8 cellular contexts compared by ENCODE assay signal in genomic region chrX:56994375-56995270, GRCh38. TPM values are rescaled to one million over a fixed set of nuclear protein-coding genes. Genes with fewer than 3 reads are reported as not detected.
A peak's percentile ranks its signal among the peaks of the same experiment; 100 is the strongest.
DNase-seq lines count a peak whose midpoint lies in the region; ATAC-seq, FAIRE-seq and TF ChIP-seq lines count a peak whose summit lies in the region.

No MANE protein-coding gene starts in this region.

- CTCF ChIA-PET in CD4-positive, alpha-beta memory T cell (lab: Charles Lee; ENCODE audit: partially characterized antibody), result interaction anchor here (2.3 kb wide), 1 partner anchor 16 kb away, joined by 8 read pairs; no protein-coding TSS in a partner anchor

- peaks cover 33% of the 10 kb centered on the region for H3K4me1 ChIP-seq in CD4-positive, alpha-beta memory T cell (ENCODE audit: insufficient read depth, low read length)
- H3K4me1 ChIP-seq in right lobe of liver (no peaks in the 10 kb centered on the region), testis (no peaks in the 10 kb centered on the region)

- H3K27me3 Mint-ChIP-seq in CD4-positive, alpha-beta memory T cell, result no peaks in the 10 kb centered on the region

- H3K27ac ChIP-seq in CD4-positive, alpha-beta memory T cell (ENCODE audit: low read depth, low read length), result peak overlapping the region; percentile 47
- no peak overlapping the region for H3K27ac ChIP-seq in right lobe of liver
- H3K27ac ChIP-seq in testis, result peak overlapping the region; percentile 45 to 59

- no peaks in the 10 kb centered on the region for H3K9me3 ChIP-seq in CD4-positive, alpha-beta memory T cell (ENCODE audit: control insufficient read depth in 1 of 2, low read length in 2 of 2)
- no peaks in the 10 kb centered on the region for H3K9me3 ChIP-seq in right lobe of liver
- no peaks in the 10 kb centered on the region for H3K9me3 ChIP-seq in testis

- H3K4me1 Mint-ChIP-seq in CD4-positive, alpha-beta memory T cell, result peaks cover 18 to 58% (median 34%) of the 10 kb centered on the region in 4 donors

- DNase-seq in CD4-positive, alpha-beta memory T cell, result no peak
- DNase-seq in bronchial epithelial cell (ENCODE audit: low read depth) (no peak), right lobe of liver (peak in 1 of 3 donors; percentile 37), testis (no peak), DMS 273 treated with DMSO at 0.1 percent for 48 hours (lab: John Stamatoyannopoulos, UW) (no peak)
- DNase-seq in stimulated activated CD4-positive, alpha-beta T cell treated with anti-CD3 and anti-CD28 coated beads, Interleukin-15, amount 100 ng/mL, for 24 hours, result no peak

- peak overlapping the region; percentile 88 to 95 (median 93) for H3K4me3 Mint-ChIP-seq in CD4-positive, alpha-beta memory T cell

- ATAC-seq in HG03095 (IDR thresholded peaks at IDR 0.05; ENCODE audit: unreplicated experiment) (peak; percentile 12), right lobe of liver (no peak), HG02938 (IDR thresholded peaks at IDR 0.05; ENCODE audit: unreplicated experiment) (no peak)

- POLR2A ChIA-PET in CD4-positive, alpha-beta memory T cell (lab: Charles Lee; ENCODE audit: partially characterized antibody), result interaction anchor here (0.8 to 1.8 kb wide), 5 partner anchors 9 to 230 kb away, joined by 3 to 11 read pairs (median 3); partner anchors contain the start of gene SPIN2B

- no peak for FAIRE-seq in bronchial epithelial cell (lab: Jason Lieb, UNC)

- TF ChIP-seq POLR2A in right lobe of liver (IDR thresholded peaks at IDR 0.05), result no peak
- no peak for TF ChIP-seq POLR2A in testis (IDR thresholded peaks at IDR 0.05)

- peak overlapping the region; percentile 36 to 58 for H3K4me3 ChIP-seq in CD4-positive, alpha-beta memory T cell (ENCODE audit: low read length in 2 of 2)
- H3K4me3 ChIP-seq in bronchial epithelial cell (ENCODE audit: low read depth, low read length), result peak overlapping the region; percentile 60
- peak overlapping the region; percentile 54 to 66 (median 57) for H3K4me3 ChIP-seq in right lobe of liver
- peak overlapping the region; percentile 56 to 70 for H3K4me3 ChIP-seq in testis

- peak overlapping the region; percentile 75 to 96 (median 91) for H3K27ac Mint-ChIP-seq in CD4-positive, alpha-beta memory T cell

- H3K9me3 Mint-ChIP-seq in CD4-positive, alpha-beta memory T cell, result peaks cover 0 to 2% (median 0%) of the 10 kb centered on the region in 8 donors

- intact Hi-C loops in CD4-positive, alpha-beta memory T cell (cut with micrococcal nuclease), result loop anchor here (10.0 kb wide), 1 partner anchor 130 kb away; the partner anchor contains the start of gene SPIN2B
- intact Hi-C loops in right lobe of liver (cut with DNase I), result no loop called here
- intact Hi-C loops in testis (cut with DNase I; ENCODE audit: low total_unique reads), result no loop called here

- TF ChIP-seq CTCF in bronchial epithelial cell (IDR thresholded peaks at IDR 0.05; ENCODE audit: insufficient read depth, low read length, severe bottlenecking) (no peak), right lobe of liver (IDR thresholded peaks at IDR 0.05) (no peak), testis (IDR thresholded peaks at IDR 0.05) (no peak)

- WGBS in right lobe of liver (ENCODE audit: insufficient coverage, low coverage, low lambda C conversion rate, missing lambda C conversion rate), result 36% methylated on average over 24 of the region's 26 CpGs
- WGBS in testis, 2 donors, result 5 to 38% methylated on average over 3 to 24 of the region's 26 CpGs

- no peaks in the 10 kb centered on the region for H3K36me3 ChIP-seq in CD4-positive, alpha-beta memory T cell (ENCODE audit: insufficient read depth, low read length)
- no peaks in the 10 kb centered on the region for H3K36me3 ChIP-seq in bronchial epithelial cell (ENCODE audit: control insufficient read depth, insufficient read depth, low read length)
- no peaks in the 10 kb centered on the region for H3K36me3 ChIP-seq in right lobe of liver
- no peaks in the 10 kb centered on the region for H3K36me3 ChIP-seq in testis (ENCODE audit: low read depth, missing control alignments)

- H3K36me3 Mint-ChIP-seq in CD4-positive, alpha-beta memory T cell, result peaks cover 3 to 9% of the 10 kb centered on the region in 2 donors

- H3K27me3 ChIP-seq in CD4-positive, alpha-beta memory T cell (ENCODE audit: insufficient read depth, low read length), result no peaks in the 10 kb centered on the region
- H3K27me3 ChIP-seq in bronchial epithelial cell (ENCODE audit: control insufficient read depth, insufficient read depth, low read length), result no peaks in the 10 kb centered on the region
- H3K27me3 ChIP-seq in right lobe of liver, result no peaks in the 10 kb centered on the region
- H3K27me3 ChIP-seq in testis, result no peaks in the 10 kb centered on the region

RNA-seq across cellular contexts. Expression of gene SPIN3, which starts 0.7 kb away (rescaled TPM):
- 10 to 100 TPM; 22.7 to 23.1 TPM for total RNA-seq in CD4-positive, alpha-beta memory T cell
- 1 to 10 TPM; 4.0 to 9.2 TPM for polyA plus RNA-seq in CD4-positive, alpha-beta memory T cell
- total RNA-seq in bronchial epithelial cell (7.1 and 10.1 TPM in 2 replicates), right lobe of liver (1 to 10 TPM; 5.7 to 6.9 (median 6.5) TPM), testis (10 to 100 TPM; 13.8 to 15.9 TPM)
- polyA plus RNA-seq in testis (ENCODE audit: insufficient read depth, low read depth, low replicate concordance), result 7.2 TPM

Comparison
In these comparisons a context has a peak if more than half of its experiments do, and no peak if none do; other contexts are left out.
1. H3K27ac ChIP-seq: peak in CD4-positive, alpha-beta memory T cell (single experiment) and testis (2 of 2); none in right lobe of liver (0 of 3).
2. Peak in every context shown above with its lines, with median percentiles within 50 percentile points of each other: H3K4me3 ChIP-seq.